ENCODE assay signal across 14 cellular contexts in the genomic region with DNA sequence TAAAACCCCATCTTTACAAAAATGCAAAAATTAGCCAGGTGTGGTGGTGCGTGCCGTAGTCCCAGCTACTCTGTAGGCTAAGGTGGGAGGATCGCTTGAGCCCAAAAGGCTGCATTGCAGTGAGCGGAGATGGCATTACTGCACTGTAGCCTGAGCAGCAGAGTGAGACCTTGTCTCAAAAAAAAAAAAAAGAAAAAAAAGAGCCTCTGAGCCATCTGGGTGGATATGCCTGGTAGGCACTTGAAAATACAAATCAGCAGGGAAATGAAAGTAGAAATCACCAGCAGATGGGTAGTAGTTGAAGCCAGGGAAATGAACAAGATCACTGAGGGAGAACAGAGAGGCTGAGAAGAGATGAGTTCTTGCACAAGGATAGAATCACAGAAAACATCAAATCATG.
DNase-seq lines count a peak whose midpoint lies in the region; ATAC-seq and TF ChIP-seq lines count a peak whose summit lies in the region.
"Had no signal": no experiment of that assay in that cellular context is flagged by ENCODE, and none has a peak within 500 bp of the region (broad histone marks: within the 10 kb centered on the region; RNA-seq: fewer than 3 reads in every experiment).

No MANE protein-coding gene starts in this region.

- intact Hi-C loops in naive thymus-derived CD4-positive, alpha-beta T cell (cut with micrococcal nuclease) = no loop called here

- peak; percentile 13 for DNase-seq in DMS 273 (lab: John Stamatoyannopoulos, UW; ENCODE audit: unreplicated experiment)
- no peak for DNase-seq in DMS 273 treated with DMSO at 0.1 percent for 48 hours (lab: John Stamatoyannopoulos, UW)
- DNase-seq in naive thymus-derived CD4-positive, alpha-beta T cell = no peak
- no peak for DNase-seq in stimulated activated CD4-positive, alpha-beta T cell treated with anti-CD3 and anti-CD28 coated beads, Interleukin-12 subunit alpha, Interleukin-12 subunit beta, amount 100 ng/mL, for 4 hours
- DNase-seq in T-helper 9 cell = no peak
- DNase-seq in mesothelial cell of epicardium (ENCODE audit: low spot score in 2 of 2, unreplicated experiment in 2 of 2) = no peak
- DNase-seq: activated CD4-positive, alpha-beta T cell treated with anti-CD3 and anti-CD28 coated beads for 4 hours; heart left ventricle; NCI-H1105 treated with DMSO at 0.1 percent for 48 hours; right lobe of liver had no signal

- H3K4me3 ChIP-seq in naive thymus-derived CD4-positive, alpha-beta T cell (ENCODE audit: low read length) = no peak overlapping the region
- H3K4me3 ChIP-seq: heart left ventricle, right lobe of liver had no signal

- H3K36me3 Mint-ChIP-seq in naive thymus-derived CD4-positive, alpha-beta T cell = peaks cover 0 to 2% (median 0%) of the 10 kb centered on the region in 5 donors
- H3K36me3 Mint-ChIP-seq in mesothelial cell of epicardium = no peaks in the 10 kb centered on the region
- H3K36me3 Mint-ChIP-seq: activated naive CD4-positive, alpha-beta T cell treated with anti-CD3 and anti-CD28 coated beads, Interleukin-2, amount 50 U/mL, for 24 hours had no signal

- POLR2A ChIA-PET in naive thymus-derived CD4-positive, alpha-beta T cell (lab: Charles Lee) = no interaction called here

- H3K27me3 Mint-ChIP-seq in naive thymus-derived CD4-positive, alpha-beta T cell = peaks cover 0 to 4% (median 0%) of the 10 kb centered on the region in 5 donors
- no peaks in the 10 kb centered on the region for H3K27me3 Mint-ChIP-seq in mesothelial cell of epicardium (ENCODE audit: low read depth)
- H3K27me3 Mint-ChIP-seq: activated naive CD4-positive, alpha-beta T cell treated with anti-CD3 and anti-CD28 coated beads, Interleukin-2, amount 50 U/mL, for 24 hours had no signal

- H3K27ac ChIP-seq in naive thymus-derived CD4-positive, alpha-beta T cell (ENCODE audit: low read depth, low read length) = no peak overlapping the region
- H3K27ac ChIP-seq: 22Rv1, heart left ventricle, right lobe of liver had no signal

- no peak for TF ChIP-seq CTCF in mesothelial cell of epicardium (IDR thresholded peaks at IDR 0.05; ENCODE audit: unreplicated experiment)

- no peak overlapping the region for H3K27ac Mint-ChIP-seq in naive thymus-derived CD4-positive, alpha-beta T cell
- no peak overlapping the region for H3K27ac Mint-ChIP-seq in mesothelial cell of epicardium
- H3K27ac Mint-ChIP-seq: activated naive CD4-positive, alpha-beta T cell treated with anti-CD3 and anti-CD28 coated beads, Interleukin-2, amount 50 U/mL, for 24 hours had no signal

- H3K9me3 Mint-ChIP-seq in naive thymus-derived CD4-positive, alpha-beta T cell = peaks cover 0 to 3% (median 0%) of the 10 kb centered on the region in 11 donors
- H3K9me3 Mint-ChIP-seq in mesothelial cell of epicardium = no peaks in the 10 kb centered on the region
- H3K9me3 Mint-ChIP-seq: activated naive CD4-positive, alpha-beta T cell treated with anti-CD3 and anti-CD28 coated beads, Interleukin-2, amount 50 U/mL, for 24 hours had no signal

- CTCF ChIA-PET in naive thymus-derived CD4-positive, alpha-beta T cell (lab: Charles Lee) = no interaction called here

- H3K36me3 ChIP-seq in naive thymus-derived CD4-positive, alpha-beta T cell (ENCODE audit: control insufficient read depth in 2 of 3, insufficient read depth in 3 of 3, low read length in 3 of 3) = no peaks in the 10 kb centered on the region
- H3K36me3 ChIP-seq: heart left ventricle, right lobe of liver had no signal

- H3K9me3 ChIP-seq in naive thymus-derived CD4-positive, alpha-beta T cell (ENCODE audit: control insufficient read depth in 2 of 3, low read length in 3 of 3) = no peaks in the 10 kb centered on the region
- H3K9me3 ChIP-seq: heart left ventricle, right lobe of liver had no signal

- H3K4me3 Mint-ChIP-seq in naive thymus-derived CD4-positive, alpha-beta T cell = no peak overlapping the region
- no peak overlapping the region for H3K4me3 Mint-ChIP-seq in mesothelial cell of epicardium
- H3K4me3 Mint-ChIP-seq: activated naive CD4-positive, alpha-beta T cell treated with anti-CD3 and anti-CD28 coated beads, Interleukin-2, amount 50 U/mL, for 24 hours had no signal

- H3K4me1 Mint-ChIP-seq in naive thymus-derived CD4-positive, alpha-beta T cell = peaks cover 0 to 3% (median 0%) of the 10 kb centered on the region in 7 donors
- no peaks in the 10 kb centered on the region for H3K4me1 Mint-ChIP-seq in mesothelial cell of epicardium

- no peaks in the 10 kb centered on the region for H3K4me1 ChIP-seq in naive thymus-derived CD4-positive, alpha-beta T cell (ENCODE audit: control insufficient read depth in 2 of 2, insufficient read depth in 2 of 2, low read length in 2 of 2)
- H3K4me1 ChIP-seq: right lobe of liver had no signal

- no peaks in the 10 kb centered on the region for H3K27me3 ChIP-seq in naive thymus-derived CD4-positive, alpha-beta T cell (ENCODE audit: control insufficient read depth in 2 of 2, insufficient read depth in 2 of 2, low read length in 2 of 2)
- H3K27me3 ChIP-seq: heart left ventricle, right lobe of liver had no signal

- ATAC-seq in HG02571 (IDR thresholded peaks at IDR 0.05; ENCODE audit: unreplicated experiment) = peak; percentile 61
- ATAC-seq in HG03442 (IDR thresholded peaks at IDR 0.05; ENCODE audit: unreplicated experiment) = peak; percentile 72
- peak; percentile 46 for ATAC-seq in naive thymus-derived CD4-positive, alpha-beta T cell
- ATAC-seq: heart left ventricle, right lobe of liver had no signal
